Comparison of ENCODE assay signal across 29 cellular contexts in the genomic region with DNA sequence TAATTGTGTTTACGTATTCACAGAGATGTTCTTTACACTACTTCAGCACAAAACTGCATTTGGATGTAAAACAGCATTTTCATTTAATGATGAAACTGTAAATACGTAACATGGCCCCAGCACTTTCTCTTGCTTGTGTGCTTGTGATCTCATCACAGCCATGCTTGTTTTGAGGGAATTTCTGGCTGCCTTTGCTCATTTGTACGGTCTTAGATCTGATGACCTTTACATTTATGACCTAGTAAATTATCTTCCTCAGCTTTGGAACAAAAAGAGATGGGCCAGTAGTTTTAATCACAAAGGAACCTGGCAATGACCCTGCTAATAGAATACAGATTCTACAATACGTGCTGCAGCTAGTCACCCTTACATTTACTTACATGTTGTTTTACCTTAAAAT.
A peak's percentile ranks its signal among the peaks of the same experiment; 100 is the strongest.
DNase-seq lines count a peak whose midpoint lies in the region; ATAC-seq, FAIRE-seq and TF ChIP-seq lines count a peak whose summit lies in the region.
"Had no signal": no experiment of that assay in that cellular context is flagged by ENCODE, and none has a peak within 500 bp of the region (broad histone marks: within the 10 kb centered on the region; RNA-seq: fewer than 3 reads in every experiment).

No MANE protein-coding gene starts in this region.

- H3K27ac Mint-ChIP-seq in stimulated activated naive B cell treated with anti-CD40 and anti-IgM and Interleukin-4, amounts not matched to agents 10 μg/mL and 1 μg/mL and 100 μg/mL, for 72 hours, result no peak overlapping the region
- H3K27ac Mint-ChIP-seq: activated B cell treated with CpG ODN at 0.5 μM for 24 hours; activated naive CD4-positive, alpha-beta T cell treated with anti-CD3 and anti-CD28 coated beads, Interleukin-2, amount 50 U/mL, for 24 hours; activated T-helper 2 cell treated with anti-CD3 and anti-CD28 coated beads, Interferon-gamma antibody, Interleukin-2, Interleukin-4, amounts not matched to agents 10 μg/mL and 5 μg/mL and 100 μg/mL, durations not matched to agents 14 hours and 24 hours and 36 hours; endodermal cell; naive B cell had no signal

- H3K36me3 ChIP-seq in ACC112 (ENCODE audit: insufficient read depth, low read length), result no peaks in the 10 kb centered on the region
- no peaks in the 10 kb centered on the region for H3K36me3 ChIP-seq in HEK293 (ENCODE audit: control insufficient read depth in 2 of 2, insufficient read depth in 1 of 2, low read length in 2 of 2)
- H3K36me3 ChIP-seq in bronchial epithelial cell (ENCODE audit: control insufficient read depth, insufficient read depth, low read length), result no peaks in the 10 kb centered on the region
- no peaks in the 10 kb centered on the region for H3K36me3 ChIP-seq in HepG2 (replicated peaks in 1 of 2; ENCODE audit: control insufficient read depth in 1 of 2, insufficient read depth in 2 of 2, low read length in 2 of 2)
- H3K36me3 ChIP-seq: esophagus muscularis mucosa, gastroesophageal sphincter, left ventricle myocardium inferior, thyroid gland had no signal

- intact Hi-C loops in HepG2 (cut with micrococcal nuclease; ENCODE audit: unreplicated experiment), result loop anchor here (5.0 kb wide), 1 partner anchor 40 kb away; no protein-coding TSS in a partner anchor

- peak overlapping the region; percentile 32 for H2AFZ ChIP-seq in ACC112 (ENCODE audit: low read length, unreplicated experiment)
- H2AFZ ChIP-seq in HepG2 (ENCODE audit: low read length), result peak overlapping the region; percentile 84

- no peaks in the 10 kb centered on the region for H4K20me1 ChIP-seq in HepG2 (ENCODE audit: insufficient read depth, low read length)
- H4K20me1 ChIP-seq: BLaER1 had no signal

- H3K27me3 Mint-ChIP-seq in stimulated activated naive B cell treated with anti-CD40 and anti-IgM and Interleukin-4, amounts not matched to agents 10 μg/mL and 1 μg/mL and 100 μg/mL, for 72 hours, result no peaks in the 10 kb centered on the region
- H3K27me3 Mint-ChIP-seq: activated B cell treated with CpG ODN at 0.5 μM for 24 hours; activated naive CD4-positive, alpha-beta T cell treated with anti-CD3 and anti-CD28 coated beads, Interleukin-2, amount 50 U/mL, for 24 hours; naive B cell; stimulated activated naive CD8-positive, alpha-beta T cell treated with anti-CD3 and anti-CD28 coated beads, Interleukin-15, amount 100 ng/mL, for 72 hours had no signal

- no peak for ATAC-seq in HepG2
- ATAC-seq in HG03135 (IDR thresholded peaks at IDR 0.05; ENCODE audit: unreplicated experiment), result no peak
- no peak for ATAC-seq in stimulated activated naive B cell treated with anti-CD40 and anti-IgM and Interleukin-4, amounts not matched to agents 10 μg/mL and 1 μg/mL and 100 μg/mL, for 72 hours (replicated peaks)
- ATAC-seq: gastroesophageal sphincter; stimulated activated naive CD8-positive, alpha-beta T cell treated with anti-CD3 and anti-CD28 coated beads, Interleukin-15, amount 100 ng/mL, for 72 hours had no signal

- no peak overlapping the region for H3K4me2 ChIP-seq in HepG2 (ENCODE audit: low read depth, low read length)

- FAIRE-seq in bronchial epithelial cell (lab: Jason Lieb, UNC) (peak; percentile 47), HepG2 (lab: Jason Lieb, UNC) (no peak)

- WGBS in HepG2 (ENCODE audit: low lambda C conversion rate), result 86% methylated on average over 4 of the region's 4 CpGs

- H3K79me2 ChIP-seq in ACC112 (ENCODE audit: control insufficient read depth, insufficient read depth, low read length, unreplicated experiment), result no peaks in the 10 kb centered on the region
- H3K79me2 ChIP-seq in HepG2 (ENCODE audit: insufficient read depth, low read length), result no peaks in the 10 kb centered on the region

- no peaks in the 10 kb centered on the region for H3K4me1 Mint-ChIP-seq in stimulated activated naive B cell treated with anti-CD40 and anti-IgM and Interleukin-4, amounts not matched to agents 10 μg/mL and 1 μg/mL and 100 μg/mL, for 72 hours
- H3K4me1 Mint-ChIP-seq: activated B cell treated with CpG ODN at 0.5 μM for 24 hours; activated naive CD4-positive, alpha-beta T cell treated with anti-CD3 and anti-CD28 coated beads, Interleukin-2, amount 50 U/mL, for 24 hours; naive B cell; stimulated activated naive CD8-positive, alpha-beta T cell treated with anti-CD3 and anti-CD28 coated beads, Interleukin-15, amount 100 ng/mL, for 72 hours had no signal

- TF ChIP-seq RAD21 in HepG2 (CRISPR knock-in tag; IDR thresholded peaks at IDR 0.05), result no peak

- H3K4me1 ChIP-seq in ACC112 (ENCODE audit: control insufficient read depth, insufficient read depth, low read length, unreplicated experiment) (peaks cover 10% of the 10 kb centered on the region), HEK293 (ENCODE audit: control insufficient read depth, insufficient read depth, low read length) (no peaks in the 10 kb centered on the region), HepG2 (ENCODE audit: insufficient read depth, low read length) (peaks cover 63% of the 10 kb centered on the region)
- H3K4me1 ChIP-seq: esophagus muscularis mucosa, gastroesophageal sphincter, left ventricle myocardium inferior, thyroid gland had no signal

- no peak overlapping the region for H3K9ac ChIP-seq in HepG2 (ENCODE audit: insufficient read depth, low read depth, low read length)
- H3K9ac ChIP-seq: BLaER1 had no signal

- POLR2A ChIA-PET in HEK293 (lab: Yijun Ruan, JAX), result no interaction called here
- POLR2A ChIA-PET in HepG2 (lab: Yijun Ruan, JAX), result interaction anchor here (1.5 to 2.7 kb wide), 2 partner anchors 41 to 80 kb away, joined by 4 to 12 read pairs; no protein-coding TSS in a partner anchor

- BruUV-seq in HepG2 (replicated peaks; lab: Mats Ljungman, UMichigan), result no TSS peak

- no peaks in the 10 kb centered on the region for H3K36me3 Mint-ChIP-seq in stimulated activated naive B cell treated with anti-CD40 and anti-IgM and Interleukin-4, amounts not matched to agents 10 μg/mL and 1 μg/mL and 100 μg/mL, for 72 hours
- H3K36me3 Mint-ChIP-seq: activated naive CD4-positive, alpha-beta T cell treated with anti-CD3 and anti-CD28 coated beads, Interleukin-2, amount 50 U/mL, for 24 hours; naive B cell had no signal

- TF ChIP-seq CTCF in HEK293 (tag by site-specific recombination; IDR thresholded peaks at IDR 0.05), result no peak
- TF ChIP-seq CTCF in bronchial epithelial cell (IDR thresholded peaks at IDR 0.05; ENCODE audit: insufficient read depth, low read length, severe bottlenecking), result no peak
- TF ChIP-seq CTCF in HepG2 (CRISPR knock-in tag; IDR thresholded peaks at IDR 0.05), result no peak

- TF ChIP-seq POLR2A in HepG2 (IDR thresholded peaks at IDR 0.05; ENCODE audit: insufficient read depth in 1 of 2, low read depth in 2 of 2, low read length in 2 of 2), result no peak

- H3K4me3 Mint-ChIP-seq in stimulated activated naive B cell treated with anti-CD40 and anti-IgM and Interleukin-4, amounts not matched to agents 10 μg/mL and 1 μg/mL and 100 μg/mL, for 72 hours, result no peak overlapping the region
- H3K4me3 Mint-ChIP-seq: activated B cell treated with CpG ODN at 0.5 μM for 24 hours; activated naive CD4-positive, alpha-beta T cell treated with anti-CD3 and anti-CD28 coated beads, Interleukin-2, amount 50 U/mL, for 24 hours; endodermal cell; naive B cell; stimulated activated naive CD8-positive, alpha-beta T cell treated with anti-CD3 and anti-CD28 coated beads, Interleukin-15, amount 100 ng/mL, for 72 hours had no signal

- H3K9me3 Mint-ChIP-seq in stimulated activated naive B cell treated with anti-CD40 and anti-IgM and Interleukin-4, amounts not matched to agents 10 μg/mL and 1 μg/mL and 100 μg/mL, for 72 hours, result no peaks in the 10 kb centered on the region
- H3K9me3 Mint-ChIP-seq: activated naive CD4-positive, alpha-beta T cell treated with anti-CD3 and anti-CD28 coated beads, Interleukin-2, amount 50 U/mL, for 24 hours had no signal

- TF ChIP-seq EP300 in HepG2 (IDR thresholded peaks at IDR 0.05; ENCODE audit: low read depth in 2 of 2, low read length in 2 of 2), result no peak
- TF ChIP-seq EP300 in HepG2 (CRISPR knock-in tag; IDR thresholded peaks at IDR 0.05; ENCODE audit: borderline replicate concordance), result no peak

- in situ Hi-C loops in HepG2 (cut with HindIII; ENCODE audit: extremely low pct_ligation_motif_present, low pct_unique_long_range_greater_than_20kb), result no loop called here

- DNase-seq in bronchial epithelial cell (ENCODE audit: low read depth) (no peak), HepG2 (ENCODE audit: low spot score) (no peak), T-helper 9 cell (no peak)
- DNase-seq in stimulated activated naive B cell treated with anti-CD40 and anti-IgM and Interleukin-4, amounts not matched to agents 10 μg/mL and 1 μg/mL and 100 μg/mL, for 72 hours, result no peak
- no peak for DNase-seq in stimulated activated CD4-positive, alpha-beta T cell treated with anti-CD3 and anti-CD28 coated beads, Interleukin-4, amount 100 ng/mL, for 1 hour
- DNase-seq: activated B cell treated with CpG ODN at 0.5 μM for 24 hours; activated CD4-positive, alpha-beta T cell treated with anti-CD3 and anti-CD28 coated beads, Interleukin-2, amount 50 U/mL, for 4 hours; activated CD8-positive, alpha-beta memory T cell treated with anti-CD3 and anti-CD28 coated beads, Interleukin-2, amount 50 U/mL, for 4 hours; anterior cingulate cortex; endodermal cell; GDM1; left ventricle myocardium inferior; naive B cell; NCI-H1092; NCI-H187 treated with DMSO at 0.1 percent for 48 hours; NCI-H526; NK-92 treated with Interleukin-12 subunit alpha and Interleukin-12 subunit beta, amount 100 ng/mL, for 24 hours; occipital lobe; SHP77; stimulated activated naive CD8-positive, alpha-beta T cell treated with anti-CD3 and anti-CD28 coated beads, Interleukin-15, amount 100 ng/mL, for 72 hours; thyroid gland had no signal

- CTCF ChIA-PET in HEK293 (lab: Yijun Ruan, JAX), result interaction anchor here (0.7 to 1.5 kb wide), 2 partner anchors 12 to 81 kb away, joined by 3 to 4 read pairs; no protein-coding TSS in a partner anchor
- CTCF ChIA-PET in HepG2 (lab: Yijun Ruan, JAX; ENCODE audit: low intra/inter-chr PET ratio, low total read pairs), result no interaction called here

- H3K27ac ChIP-seq in ACC112 (ENCODE audit: low read depth, low read length), result no peak overlapping the region
- H3K27ac ChIP-seq in HEK293 (ENCODE audit: extremely low read depth, low read depth, low read length), result no peak overlapping the region
- H3K27ac ChIP-seq in HepG2 (ENCODE audit: extremely low read length, insufficient read depth, low read length), result peak overlapping the region; percentile 92
- H3K27ac ChIP-seq: BLaER1, esophagus muscularis mucosa, gastroesophageal sphincter, left ventricle myocardium inferior, thyroid gland had no signal

- H3K9me3 ChIP-seq in HEK293 (ENCODE audit: control insufficient read depth, insufficient read depth, low read depth, low read length) (no peaks in the 10 kb centered on the region), HepG2 (ENCODE audit: low read length) (no peaks in the 10 kb centered on the region)
- H3K9me3 ChIP-seq: esophagus muscularis mucosa, gastroesophageal sphincter, left ventricle myocardium inferior, thyroid gland had no signal

- no peak overlapping the region for H3K4me3 ChIP-seq in ACC112 (ENCODE audit: low read depth, low read length)
- no peak overlapping the region for H3K4me3 ChIP-seq in HEK293 (ENCODE audit: low read depth, low read length)
- H3K4me3 ChIP-seq in bronchial epithelial cell (ENCODE audit: low read depth, low read length), result no peak overlapping the region
- no peak overlapping the region for H3K4me3 ChIP-seq in HepG2 (replicated peaks in 1 of 3; ENCODE audit: insufficient read depth in 1 of 3, low read depth in 2 of 3, low read length in 3 of 3)
- H3K4me3 ChIP-seq: BLaER1, esophagus muscularis mucosa, gastroesophageal sphincter, left ventricle myocardium inferior, thyroid gland had no signal

- H3K27me3 ChIP-seq in ACC112 (ENCODE audit: insufficient read depth, low read length) (no peaks in the 10 kb centered on the region), bronchial epithelial cell (ENCODE audit: control insufficient read depth, insufficient read depth, low read length) (no peaks in the 10 kb centered on the region), HepG2 (ENCODE audit: control insufficient read depth in 1 of 2, insufficient read depth in 2 of 2, low read length in 2 of 2) (no peaks in the 10 kb centered on the region)
- H3K27me3 ChIP-seq: BLaER1, esophagus muscularis mucosa, gastroesophageal sphincter, thyroid gland had no signal
